Comparison of ENCODE assay signal across 31 cellular contexts in genomic region chr6:11613336-11613735, GRCh38.
DNase-seq lines count a peak whose midpoint lies in the region; ATAC-seq and TF ChIP-seq lines count a peak whose summit lies in the region.
"Had no signal": no experiment of that assay in that cellular context is flagged by ENCODE, and none has a peak within 500 bp of the region (broad histone marks: within the 10 kb centered on the region; RNA-seq: fewer than 3 reads in every experiment).

No MANE protein-coding gene starts in this region.

- CTCF ChIA-PET in Caco-2 (lab: Charles Lee) = interaction anchor here (0.5 kb wide), 1 partner anchor 26 kb away, joined by 6 read pairs; no protein-coding TSS in a partner anchor
- CTCF ChIA-PET in PC-9 (lab: Charles Lee) = interaction anchor here (0.7 kb wide), 1 partner anchor 42 kb away, joined by 3 read pairs; no protein-coding TSS in a partner anchor

- TF ChIP-seq POLR2A in gastrocnemius medialis (IDR thresholded peaks at IDR 0.05) = no peak

- no peak for DNase-seq in Caco-2
- DNase-seq in PC-9 = no peak
- peak in 1 of 2 donors; percentile 39 for DNase-seq in fibroblast of lung (ENCODE audit: low read depth in 2 of 2)
- DNase-seq in gastrocnemius medialis = no peak
- no peak for DNase-seq in MV-4-11 (lab: John Stamatoyannopoulos, UW)
- DNase-seq in cerebellar nuclear complex (lab: John Stamatoyannopoulos, UW) = no peak
- DNase-seq in GM19238 (ENCODE audit: insufficient read length, low spot score) = no peak
- DNase-seq in NCI-H146 (lab: John Stamatoyannopoulos, UW) = no peak
- DNase-seq: activated CD4-positive, CD25-positive, alpha-beta regulatory T cell; activated CD8-positive, alpha-beta memory T cell treated with anti-CD3 and anti-CD28 coated beads, Interleukin-2, amount 10 ng/mL, durations not matched to agents 7 days and 5 days; activated naive CD4-positive, alpha-beta T cell treated with anti-CD3 and anti-CD28 coated beads, Interleukin-2, amount 10 ng/mL, durations not matched to agents 7 days and 5 days; COR-L47; DND-41; effector memory CD4-positive, alpha-beta T cell; hippocampal formation; Kasumi-1; left lung; midbrain; natural killer cell; NCI-H1694; NCI-H2171; NCI-H510A; occipital lobe; SHP77 treated with DMSO at 0.1 percent for 48 hours; spleen; stimulated activated CD4-positive, alpha-beta T cell treated with anti-CD3 and anti-CD28 coated beads, Interleukin-2, amount 100 ng/mL, for 48 hours; T-cell; upper lobe of left lung had no signal

- no peak overlapping the region for H3K4me3 ChIP-seq in Caco-2 (ENCODE audit: low read depth, low read length)
- H3K4me3 ChIP-seq in PC-9 = no peak overlapping the region
- H3K4me3 ChIP-seq in fibroblast of lung (replicated peaks in 1 of 4; ENCODE audit: control extremely low read depth in 1 of 4, insufficient read depth in 1 of 4, low read depth in 3 of 4, low read length in 4 of 4) = no peak overlapping the region
- no peak overlapping the region for H3K4me3 ChIP-seq in gastrocnemius medialis
- H3K4me3 ChIP-seq: BLaER1 treated with 17β-estradiol and CSF1 and Interleukin-3, amounts not matched to agents 10 nM and 100 nM; left lung; spleen; upper lobe of left lung had no signal

- no peak overlapping the region for H3K4me3 Mint-ChIP-seq in Caco-2 (ENCODE audit: unreplicated experiment)
- H3K4me3 Mint-ChIP-seq: activated CD8-positive, alpha-beta memory T cell treated with anti-CD3 and anti-CD28 coated beads, Interleukin-2, amount 10 ng/mL, durations not matched to agents 7 days and 5 days; activated naive CD4-positive, alpha-beta T cell treated with anti-CD3 and anti-CD28 coated beads, Interleukin-2, amount 10 ng/mL, durations not matched to agents 7 days and 5 days; natural killer cell; T-cell had no signal

- intact Hi-C loops in Caco-2 (cut with micrococcal nuclease; ENCODE audit: unreplicated experiment) = no loop called here
- intact Hi-C loops in PC-9 (cut with micrococcal nuclease; ENCODE audit: unreplicated experiment) = no loop called here
- intact Hi-C loops in gastrocnemius medialis (cut with DNase I; ENCODE audit: low total_unique reads) = no loop called here

- H3K9me3 ChIP-seq in Caco-2 (no peaks in the 10 kb centered on the region), PC-9 (ENCODE audit: insufficient read depth, low read depth) (no peaks in the 10 kb centered on the region), fibroblast of lung (ENCODE audit: control insufficient read depth, insufficient read depth, low read depth, low read length) (no peaks in the 10 kb centered on the region), gastrocnemius medialis (no peaks in the 10 kb centered on the region)
- H3K9me3 ChIP-seq: BLaER1 treated with 17β-estradiol and CSF1 and Interleukin-3, amounts not matched to agents 10 nM and 100 nM; left lung; spleen; upper lobe of left lung had no signal

- BruUV-seq in Caco-2 (replicated peaks; lab: Mats Ljungman, UMichigan) (TSS peak; percentile 26), PC-9 (replicated peaks; lab: Mats Ljungman, UMichigan) (TSS peak; percentile 83)

- peaks cover 14% of the 10 kb centered on the region; the same call in 1 of the 2 replicates for H3F3A ChIP-seq in PC-9 (ENCODE audit: insufficient read depth, low read depth)

- H3K9ac ChIP-seq in fibroblast of lung (ENCODE audit: insufficient read depth, low read length) = no peak overlapping the region
- H3K9ac ChIP-seq: BLaER1 treated with 17β-estradiol and CSF1 and Interleukin-3, amounts not matched to agents 10 nM and 100 nM had no signal

- peak overlapping the region; percentile 61 for H3K27ac ChIP-seq in PC-9
- peak overlapping the region; percentile 91 for H3K27ac ChIP-seq in fibroblast of lung (ENCODE audit: insufficient read depth, low read length)
- peak overlapping the region; percentile 46 to 68 (median 60) for H3K27ac ChIP-seq in gastrocnemius medialis
- H3K27ac ChIP-seq: BLaER1 treated with 17β-estradiol and CSF1 and Interleukin-3, amounts not matched to agents 10 nM and 100 nM; HL-60; spleen had no signal

- H3K36me3 Mint-ChIP-seq in Caco-2 (ENCODE audit: insufficient read depth, unreplicated experiment) = no peaks in the 10 kb centered on the region
- H3K36me3 Mint-ChIP-seq: activated CD8-positive, alpha-beta memory T cell treated with anti-CD3 and anti-CD28 coated beads, Interleukin-2, amount 10 ng/mL, durations not matched to agents 7 days and 5 days; activated naive CD4-positive, alpha-beta T cell treated with anti-CD3 and anti-CD28 coated beads, Interleukin-2, amount 10 ng/mL, durations not matched to agents 7 days and 5 days; natural killer cell; T-cell had no signal

- H3K4me1 Mint-ChIP-seq in Caco-2 (ENCODE audit: low read depth, unreplicated experiment) = peaks cover 20% of the 10 kb centered on the region
- H3K4me1 Mint-ChIP-seq: activated CD8-positive, alpha-beta memory T cell treated with anti-CD3 and anti-CD28 coated beads, Interleukin-2, amount 10 ng/mL, durations not matched to agents 7 days and 5 days; activated naive CD4-positive, alpha-beta T cell treated with anti-CD3 and anti-CD28 coated beads, Interleukin-2, amount 10 ng/mL, durations not matched to agents 7 days and 5 days; natural killer cell; T-cell had no signal

- H2AFZ ChIP-seq in PC-9 (0 out of 2 replicates have a peak overlapping the region, but pooled peaks have one; percentile 1), fibroblast of lung (ENCODE audit: low read length) (no peak overlapping the region)

- H3K27me3 ChIP-seq in Caco-2 (replicated peaks; ENCODE audit: control insufficient read depth, insufficient read depth, low read length) = no peaks in the 10 kb centered on the region
- H3K27me3 ChIP-seq in PC-9 (ENCODE audit: insufficient read depth, low read depth) = no peaks in the 10 kb centered on the region
- no peaks in the 10 kb centered on the region for H3K27me3 ChIP-seq in fibroblast of lung (ENCODE audit: control insufficient read depth, insufficient read depth, low read length)
- no peaks in the 10 kb centered on the region for H3K27me3 ChIP-seq in gastrocnemius medialis
- H3K27me3 ChIP-seq: BLaER1 treated with 17β-estradiol and CSF1 and Interleukin-3, amounts not matched to agents 10 nM and 100 nM; left lung; upper lobe of left lung had no signal

- in situ Hi-C loops in gastrocnemius medialis (cut with MboI; ENCODE audit: low sequenced_read_pairs in 4 of 4) = no loop called here

- H3K9me2 ChIP-seq in PC-9 (ENCODE audit: insufficient read depth) = no peaks in the 10 kb centered on the region

- no peaks in the 10 kb centered on the region for H3K36me3 ChIP-seq in Caco-2 (ENCODE audit: control insufficient read depth, insufficient read depth, low read length)
- no peaks in the 10 kb centered on the region for H3K36me3 ChIP-seq in PC-9 (ENCODE audit: low read depth)
- H3K36me3 ChIP-seq in fibroblast of lung (ENCODE audit: control insufficient read depth, insufficient read depth, low read length) = no peaks in the 10 kb centered on the region
- no peaks in the 10 kb centered on the region for H3K36me3 ChIP-seq in gastrocnemius medialis
- H3K36me3 ChIP-seq: BLaER1 treated with 17β-estradiol and CSF1 and Interleukin-3, amounts not matched to agents 10 nM and 100 nM; left lung; spleen; upper lobe of left lung had no signal

- TF ChIP-seq CTCF in Caco-2 (IDR thresholded peaks at IDR 0.05; ENCODE audit: insufficient read depth in 1 of 2, low read depth in 1 of 2, low read length in 1 of 2, severe bottlenecking in 1 of 2, unreplicated experiment in 1 of 2) = no peak
- TF ChIP-seq CTCF in PC-9 (conservative IDR thresholded peaks at IDR 0.05) = no peak
- TF ChIP-seq CTCF in fibroblast of lung (conservative IDR thresholded peaks at IDR 0.05 in 1 of 2, IDR thresholded peaks at IDR 0.05 in 1 of 2; ENCODE audit: low read depth in 1 of 2, low read length in 2 of 2) = no peak
- no peak for TF ChIP-seq CTCF in gastrocnemius medialis (IDR thresholded peaks at IDR 0.05 in 4 of 5, conservative IDR thresholded peaks at IDR 0.05 in 1 of 5)

- H3K27ac Mint-ChIP-seq in Caco-2 (ENCODE audit: unreplicated experiment) = peak overlapping the region; percentile 20
- H3K27ac Mint-ChIP-seq: activated CD8-positive, alpha-beta memory T cell treated with anti-CD3 and anti-CD28 coated beads, Interleukin-2, amount 10 ng/mL, durations not matched to agents 7 days and 5 days; activated naive CD4-positive, alpha-beta T cell treated with anti-CD3 and anti-CD28 coated beads, Interleukin-2, amount 10 ng/mL, durations not matched to agents 7 days and 5 days; natural killer cell; T-cell had no signal

- no peaks in the 10 kb centered on the region for H3K79me2 ChIP-seq in PC-9 (ENCODE audit: low read depth)
- H3K79me2 ChIP-seq in fibroblast of lung (ENCODE audit: control insufficient read depth, insufficient read depth, low read length) = no peaks in the 10 kb centered on the region

- no peaks in the 10 kb centered on the region for H3K27me3 Mint-ChIP-seq in Caco-2 (ENCODE audit: insufficient read depth, unreplicated experiment)
- H3K27me3 Mint-ChIP-seq: activated naive CD4-positive, alpha-beta T cell treated with anti-CD3 and anti-CD28 coated beads, Interleukin-2, amount 10 ng/mL, durations not matched to agents 7 days and 5 days had no signal

- peaks cover 7% of the 10 kb centered on the region for H3K9me3 Mint-ChIP-seq in Caco-2 (ENCODE audit: unreplicated experiment)
- H3K9me3 Mint-ChIP-seq: activated naive CD4-positive, alpha-beta T cell treated with anti-CD3 and anti-CD28 coated beads, Interleukin-2, amount 10 ng/mL, durations not matched to agents 7 days and 5 days; natural killer cell; T-cell had no signal

- H3K4me2 ChIP-seq in PC-9 = peak overlapping the region; percentile 11
- H3K4me2 ChIP-seq in fibroblast of lung (ENCODE audit: extremely low read depth, insufficient read depth, low read length) = no peak overlapping the region
- H3K4me2 ChIP-seq: BLaER1 treated with 17β-estradiol and CSF1 and Interleukin-3, amounts not matched to agents 10 nM and 100 nM had no signal

- H4K20me1 ChIP-seq in PC-9 (ENCODE audit: insufficient read depth) (no peaks in the 10 kb centered on the region), fibroblast of lung (ENCODE audit: control insufficient read depth, extremely low read depth, insufficient read depth, low read length) (no peaks in the 10 kb centered on the region)
- H4K20me1 ChIP-seq: BLaER1 treated with 17β-estradiol and CSF1 and Interleukin-3, amounts not matched to agents 10 nM and 100 nM had no signal

- POLR2A ChIA-PET in Caco-2 (lab: Charles Lee) = no interaction called here
- POLR2A ChIA-PET in PC-9 (lab: Charles Lee; ENCODE audit: unreplicated experiment) = interaction anchor here (0.9 kb wide), 1 partner anchor 37 kb away, joined by 10 read pairs; no protein-coding TSS in a partner anchor

- no peak for ATAC-seq in gastrocnemius medialis
- ATAC-seq: activated CD8-positive, alpha-beta memory T cell treated with anti-CD3 and anti-CD28 coated beads, Interleukin-2, amount 10 ng/mL, durations not matched to agents 7 days and 5 days; HepG2; natural killer cell; T-cell had no signal

- H3K4me1 ChIP-seq in Caco-2 (peaks cover 44% of the 10 kb centered on the region), PC-9 (replicated peaks; ENCODE audit: insufficient read depth) (peaks cover 27% of the 10 kb centered on the region), fibroblast of lung (ENCODE audit: control insufficient read depth, extremely low read depth, insufficient read depth, low read length) (peaks cover 38% of the 10 kb centered on the region), gastrocnemius medialis (peaks cover 0 to 15% of the 10 kb centered on the region in 2 donors)
- H3K4me1 ChIP-seq: left lung had no signal
